ENCODE assay signal across 8 cellular contexts in genomic region chr5:118791986-118792734, GRCh38.
A peak's percentile ranks its signal among the peaks of the same experiment; 100 is the strongest.
DNase-seq lines count a peak whose midpoint lies in the region; ATAC-seq and TF ChIP-seq lines count a peak whose summit lies in the region.

No MANE protein-coding gene starts in this region.

- peaks cover 0 to 15% (median 3%) of the 10 kb centered on the region in 4 donors for H3K4me1 ChIP-seq in stomach

- ATAC-seq in GM21723 (IDR thresholded peaks at IDR 0.05; ENCODE audit: unreplicated experiment): peak; percentile 96

- TF ChIP-seq CTCF in stomach (IDR thresholded peaks at IDR 0.05): peak in 5 of 7 experiments; percentile 44 to 77 (median 62)

- intact Hi-C loops in stomach (cut with DNase I; ENCODE audit: low total_unique reads): no loop called here

- WGBS in stomach, 5 donors: 32 to 38% (median 32%) methylated on average over 7 of the region's 7 CpGs

- peak overlapping the region; percentile 1 for H3K27ac ChIP-seq in caudate nucleus (ENCODE audit: low read depth, low read length)
- peak overlapping the region in 1 of 5 donors; percentile 47 for H3K27ac ChIP-seq in stomach

- no peaks in the 10 kb centered on the region for H3K27me3 ChIP-seq in stomach

- no peak for TF ChIP-seq POLR2A in stomach (IDR thresholded peaks at IDR 0.05)

- peak overlapping the region in 1 of 4 donors; percentile 1 for H3K4me3 ChIP-seq in stomach

- no peak for TF ChIP-seq EP300 in stomach (IDR thresholded peaks at IDR 0.05)

- DNase-seq in stimulated activated CD4-positive, alpha-beta T cell treated with anti-CD3 and anti-CD28 coated beads, Interleukin-15, amount 100 ng/mL, for 24 hours: peak; percentile 11
- no peak for DNase-seq in stimulated activated CD4-positive, alpha-beta T cell treated with anti-CD3 and anti-CD28 coated beads, Interleukin-12 subunit alpha, Interleukin-12 subunit beta, amount 100 ng/mL, for 4 hours
- DNase-seq in HuH-7 (ENCODE audit: low spot score): peak; percentile 15
- peak; percentile 67 for DNase-seq in OCI-M1 (lab: John Stamatoyannopoulos, UW)
- peak in 43 of 61 donors; percentile 0 to 84 (median 21) for DNase-seq in caudate nucleus (lab: John Stamatoyannopoulos, UW)
- DNase-seq in kidney glomerular epithelial cell (lab: John Stamatoyannopoulos, UW): peak; percentile 67
- DNase-seq in stomach: peak; percentile 30

- no peaks in the 10 kb centered on the region for H3K36me3 ChIP-seq in stomach

- no peaks in the 10 kb centered on the region for H3K9me3 ChIP-seq in stomach
